ENCODE assay signal across 8 cellular contexts in genomic region chr3:49119439-49119838, GRCh38. TPM values are rescaled to one million over a fixed set of nuclear protein-coding genes. Genes with fewer than 3 reads are reported as not detected.
DNase-seq lines count a peak whose midpoint lies in the region; ATAC-seq and TF ChIP-seq lines count a peak whose summit lies in the region.

No MANE protein-coding gene starts in this region.

- H3K4me3 Mint-ChIP-seq in CD4-positive, CD25-positive, alpha-beta regulatory T cell = peak overlapping the region; percentile 84 to 89 (median 88)
- peak overlapping the region; percentile 92 for H3K4me3 Mint-ChIP-seq in neural progenitor cell

- peak overlapping the region; percentile 100 for H3K9ac ChIP-seq in NT2/D1 (ENCODE audit: insufficient read length, low read depth)
- peak overlapping the region; percentile 90 to 96 for H3K9ac ChIP-seq in duodenal mucosa (ENCODE audit: low read depth in 1 of 2, low read length in 2 of 2)
- H3K9ac ChIP-seq in neural progenitor cell = peak overlapping the region; percentile 86

- DNase-seq in CD4-positive, CD25-positive, alpha-beta regulatory T cell = no peak
- DNase-seq in NT2/D1 (ENCODE audit: low read depth, low spot score) (no peak), neural progenitor cell (ENCODE audit: low spot score) (no peak), GM19238 (ENCODE audit: insufficient read length, low spot score) (no peak), NCI-H524 treated with DMSO at 0.1 percent for 48 hours (lab: John Stamatoyannopoulos, UW) (no peak), midbrain (lab: John Stamatoyannopoulos, UW) (no peak)

- peaks cover 18% of the 10 kb centered on the region for H3K79me2 ChIP-seq in neural progenitor cell (ENCODE audit: low read depth)

- H4K20me1 ChIP-seq in neural progenitor cell (ENCODE audit: low read depth) = no peaks in the 10 kb centered on the region

- H3K9me3 Mint-ChIP-seq in CD4-positive, CD25-positive, alpha-beta regulatory T cell = peaks cover 0 to 1% (median 0%) of the 10 kb centered on the region in 7 donors
- H3K9me3 Mint-ChIP-seq in neural progenitor cell = no peaks in the 10 kb centered on the region

- no peaks in the 10 kb centered on the region for H3K9me3 ChIP-seq in CD4-positive, CD25-positive, alpha-beta regulatory T cell (ENCODE audit: control insufficient read depth in 2 of 2, low read length in 2 of 2)
- no peaks in the 10 kb centered on the region for H3K9me3 ChIP-seq in NT2/D1 (ENCODE audit: insufficient read depth, low read length)
- H3K9me3 ChIP-seq in duodenal mucosa (ENCODE audit: control insufficient read depth in 1 of 2, low read length in 2 of 2) = no peaks in the 10 kb centered on the region
- H3K9me3 ChIP-seq in neural progenitor cell (ENCODE audit: low read depth) = no peaks in the 10 kb centered on the region

- H3K4me3 ChIP-seq in CD4-positive, CD25-positive, alpha-beta regulatory T cell (ENCODE audit: low read depth, low read length) = peak overlapping the region; percentile 87
- H3K4me3 ChIP-seq in NT2/D1 (ENCODE audit: insufficient read length, low read depth) = peak overlapping the region; percentile 100
- peak overlapping the region; percentile 92 to 96 for H3K4me3 ChIP-seq in duodenal mucosa (ENCODE audit: low read depth in 1 of 2, low read length in 2 of 2)
- H3K4me3 ChIP-seq in neural progenitor cell = peak overlapping the region; percentile 90

- no peak overlapping the region for H2AFZ ChIP-seq in neural progenitor cell (replicated peaks)

- peak overlapping the region; percentile 91 for H3K27ac ChIP-seq in CD4-positive, CD25-positive, alpha-beta regulatory T cell (ENCODE audit: insufficient read depth, low read length, poor library complexity, severe bottlenecking)
- no peak overlapping the region for H3K27ac ChIP-seq in duodenal mucosa (ENCODE audit: low read depth, low read length)
- H3K27ac ChIP-seq in neural progenitor cell = no peak overlapping the region

- H3K4me1 Mint-ChIP-seq in CD4-positive, CD25-positive, alpha-beta regulatory T cell = peaks cover 0 to 22% (median 5%) of the 10 kb centered on the region in 4 donors
- H3K4me1 Mint-ChIP-seq in neural progenitor cell = peaks cover 4% of the 10 kb centered on the region

- peaks cover 13% of the 10 kb centered on the region for H3K36me3 Mint-ChIP-seq in CD4-positive, CD25-positive, alpha-beta regulatory T cell
- H3K36me3 Mint-ChIP-seq in neural progenitor cell = peaks cover 10% of the 10 kb centered on the region

- H3K27me3 Mint-ChIP-seq in CD4-positive, CD25-positive, alpha-beta regulatory T cell = peaks cover 5% of the 10 kb centered on the region
- peaks cover 2% of the 10 kb centered on the region for H3K27me3 Mint-ChIP-seq in neural progenitor cell (ENCODE audit: insufficient read depth, low read depth)

- peak overlapping the region in 1 of 3 donors; percentile 94 for H3K27ac Mint-ChIP-seq in CD4-positive, CD25-positive, alpha-beta regulatory T cell
- no peak overlapping the region for H3K27ac Mint-ChIP-seq in neural progenitor cell

- TF ChIP-seq CTCF in neural progenitor cell (IDR thresholded peaks at IDR 0.05) = no peak

- H3K4me2 ChIP-seq in neural progenitor cell = peak overlapping the region; percentile 94

- H3F3A ChIP-seq in neural progenitor cell (ENCODE audit: low read depth) = peaks cover 23% of the 10 kb centered on the region

- no peaks in the 10 kb centered on the region for H3K27me3 ChIP-seq in CD4-positive, CD25-positive, alpha-beta regulatory T cell (ENCODE audit: control insufficient read depth, insufficient read depth, low read length)
- H3K27me3 ChIP-seq in NT2/D1 (ENCODE audit: insufficient read depth, insufficient read length) = no peaks in the 10 kb centered on the region
- H3K27me3 ChIP-seq in duodenal mucosa (ENCODE audit: control insufficient read depth in 1 of 2, insufficient read depth in 2 of 2, low read length in 2 of 2) = no peaks in the 10 kb centered on the region
- H3K27me3 ChIP-seq in neural progenitor cell = no peaks in the 10 kb centered on the region

- no peak for ATAC-seq in CD4-positive, CD25-positive, alpha-beta regulatory T cell (ENCODE audit: low read depth in 2 of 2)
- ATAC-seq in HG02981 (IDR thresholded peaks at IDR 0.05; ENCODE audit: unreplicated experiment) = no peak

- peaks cover 26% of the 10 kb centered on the region for H3K4me1 ChIP-seq in CD4-positive, CD25-positive, alpha-beta regulatory T cell (ENCODE audit: control insufficient read depth, insufficient read depth, low read length, poor library complexity, severe bottlenecking)
- H3K4me1 ChIP-seq in NT2/D1 (ENCODE audit: insufficient read depth, insufficient read length) = peaks cover 2% of the 10 kb centered on the region
- peaks cover 13 to 15% of the 10 kb centered on the region in 2 donors for H3K4me1 ChIP-seq in duodenal mucosa (ENCODE audit: control insufficient read depth in 1 of 2, insufficient read depth in 2 of 2, low read length in 2 of 2)
- no peaks in the 10 kb centered on the region for H3K4me1 ChIP-seq in neural progenitor cell

- H3K36me3 ChIP-seq in CD4-positive, CD25-positive, alpha-beta regulatory T cell (ENCODE audit: control insufficient read depth, insufficient read depth, low read length) = peaks cover 44% of the 10 kb centered on the region
- H3K36me3 ChIP-seq in NT2/D1 (ENCODE audit: insufficient read depth, insufficient read length, low read length) (peaks cover 90% of the 10 kb centered on the region), duodenal mucosa (ENCODE audit: control insufficient read depth in 1 of 2, insufficient read depth in 2 of 2, low read length in 2 of 2) (peaks cover 46 to 59% of the 10 kb centered on the region in 2 donors), neural progenitor cell (no peaks in the 10 kb centered on the region)

RNA-seq across cellular contexts. Expression of gene USP19, which starts 1.2 kb away (rescaled TPM):
- total RNA-seq in CD4-positive, CD25-positive, alpha-beta regulatory T cell = 57.8 TPM
- 10 to 100 TPM; 23.4 to 29.2 (median 25.4) TPM for polyA plus RNA-seq in CD4-positive, CD25-positive, alpha-beta regulatory T cell
- 36.0 and 60.6 TPM in 2 replicates for total RNA-seq in neural progenitor cell (ENCODE audit: low replicate concordance)

RNA-seq across cellular contexts. Expression of gene LAMB2, which starts 13.4 kb away (rescaled TPM):
- 1.4 TPM for total RNA-seq in CD4-positive, CD25-positive, alpha-beta regulatory T cell
- polyA plus RNA-seq in CD4-positive, CD25-positive, alpha-beta regulatory T cell = under 1 TPM in 1 of 4 donors, not detected in 3; 0.57 TPM
- 75.4 and 137 TPM in 2 replicates for total RNA-seq in neural progenitor cell (ENCODE audit: low replicate concordance)

RNA-seq across cellular contexts. Expression of gene QARS1, which starts 14.9 kb away (rescaled TPM):
- total RNA-seq in CD4-positive, CD25-positive, alpha-beta regulatory T cell = 224 TPM
- polyA plus RNA-seq in CD4-positive, CD25-positive, alpha-beta regulatory T cell = 100 to 1,000 TPM; 102 to 157 (median 132) TPM
- total RNA-seq in neural progenitor cell (ENCODE audit: low replicate concordance) = 240 and 347 TPM in 2 replicates

RNA-seq across cellular contexts. Expression of gene QRICH1, which starts 25.6 kb away (rescaled TPM):
- total RNA-seq in CD4-positive, CD25-positive, alpha-beta regulatory T cell = 219 TPM
- 10 to 100 TPM; 20.0 to 26.8 (median 24.1) TPM for polyA plus RNA-seq in CD4-positive, CD25-positive, alpha-beta regulatory T cell
- total RNA-seq in neural progenitor cell (ENCODE audit: low replicate concordance) = 167 and 208 TPM in 2 replicates

RNA-seq across cellular contexts. Expression of gene CCDC71, which starts 46.7 kb away (rescaled TPM):
- 12.9 TPM for total RNA-seq in CD4-positive, CD25-positive, alpha-beta regulatory T cell
- 1 to 10 TPM in 2 of 4 donors, under 1 TPM in 2; 0.76 to 2.2 (median 1.3) TPM for polyA plus RNA-seq in CD4-positive, CD25-positive, alpha-beta regulatory T cell
- 18.8 and 41.9 TPM in 2 replicates for total RNA-seq in neural progenitor cell (ENCODE audit: low replicate concordance)

Comparison
In these comparisons a context has a peak if more than half of its experiments do, and no peak if none do; other contexts are left out.
1. RNA of gene LAMB2, which starts 13.4 kb away (total RNA-seq): 75.4 to 137 TPM in neural progenitor cell; 1.4 TPM in CD4-positive, CD25-positive, alpha-beta regulatory T cell (single experiment); every median in the first group is over 10 times any median in the second.
2. Peak in every context shown above with its lines, with median percentiles within 50 percentile points of each other: H3K4me3 ChIP-seq and H3K9ac ChIP-seq.